In genomic region chr12:27931390-27931789, GRCh38 we compare ENCODE assay signal across 25 cellular contexts. TPM values are rescaled to one million over a fixed set of nuclear protein-coding genes. Genes with fewer than 3 reads are reported as not detected.
DNase-seq lines count a peak whose midpoint lies in the region; ATAC-seq, FAIRE-seq and TF ChIP-seq lines count a peak whose summit lies in the region.
"Had no signal": no experiment of that assay in that cellular context is flagged by ENCODE, and none has a peak within 500 bp of the region (broad histone marks: within the 10 kb centered on the region; RNA-seq: fewer than 3 reads in every experiment).

No MANE protein-coding gene starts in this region.

- DNase-seq in activated T-cell treated with anti-CD3 and anti-CD28 coated beads, Interleukin-2, amount 50 U/mL, for 72 hours, result no peak
- DNase-seq in activated T-cell treated with anti-CD3 and anti-CD28 coated beads, Interleukin-2, amount 50 U/mL, for 1 hour, result no peak
- DNase-seq in GM12878 (ENCODE audit: low read depth, low spot score), result no peak
- no peak for DNase-seq in stimulated activated effector memory CD8-positive, alpha-beta T cell treated with anti-CD3 and anti-CD28 coated beads, Interleukin-12 subunit alpha, Interleukin-12 subunit beta, amount 100 ng/mL, for 72 hours (ENCODE audit: low spot score in 2 of 2)
- DNase-seq in NCI-H2081 (lab: John Stamatoyannopoulos, UW), result no peak
- no peak for DNase-seq in GM12892 (ENCODE audit: insufficient read length)
- DNase-seq: 8988T, ACHN, Calu3, DMS79 treated with DMSO at 0.1 percent for 48 hours, HCEC 1CT, KBM-7, MV-4-11, NCI-H1105, NCI-H146, NCI-H1930, NCI-H446 treated with DMSO at 0.1 percent for 48 hours, NCI-H526, SHP77 had no signal

- no peaks in the 10 kb centered on the region for H3K4me1 Mint-ChIP-seq in activated T-cell treated with anti-CD3 and anti-CD28 coated beads, Interleukin-2, amount 50 U/mL, for 72 hours (ENCODE audit: low read depth)
- H3K4me1 Mint-ChIP-seq in stimulated activated effector memory CD8-positive, alpha-beta T cell treated with anti-CD3 and anti-CD28 coated beads, Interleukin-12 subunit alpha, Interleukin-12 subunit beta, amount 100 ng/mL, for 72 hours, result no peaks in the 10 kb centered on the region

- H4K20me1 ChIP-seq in GM12878 (ENCODE audit: control insufficient read depth, insufficient read depth), result no peaks in the 10 kb centered on the region

- SMC1A ChIA-PET in GM12878 (lab: Charles Lee; ENCODE audit: uncharacterized antibody, unreplicated experiment), result no interaction called here

- no peak overlapping the region for H3K4me3 Mint-ChIP-seq in activated T-cell treated with anti-CD3 and anti-CD28 coated beads, Interleukin-2, amount 50 U/mL, for 72 hours
- H3K4me3 Mint-ChIP-seq in stimulated activated effector memory CD8-positive, alpha-beta T cell treated with anti-CD3 and anti-CD28 coated beads, Interleukin-12 subunit alpha, Interleukin-12 subunit beta, amount 100 ng/mL, for 72 hours, result no peak overlapping the region

- peaks cover 0 to 2% of the 10 kb centered on the region in 2 donors for H3K9me3 Mint-ChIP-seq in activated T-cell treated with anti-CD3 and anti-CD28 coated beads, Interleukin-2, amount 50 U/mL, for 72 hours
- no peaks in the 10 kb centered on the region for H3K9me3 Mint-ChIP-seq in stimulated activated effector memory CD8-positive, alpha-beta T cell treated with anti-CD3 and anti-CD28 coated beads, Interleukin-12 subunit alpha, Interleukin-12 subunit beta, amount 100 ng/mL, for 72 hours

- intact Hi-C loops in GM12878 (cut with micrococcal nuclease; ENCODE audit: unreplicated experiment), result no loop called here

- H3K9me3 ChIP-seq in GM12878 (replicated peaks; ENCODE audit: control insufficient read depth, insufficient read depth, low read length), result no peaks in the 10 kb centered on the region

- no peak overlapping the region for H3K9ac ChIP-seq in GM12878 (ENCODE audit: control insufficient read depth, insufficient read depth, low read length)

- FAIRE-seq in GM12878 (lab: Jason Lieb, UNC), result no peak
- no peak for FAIRE-seq in GM12892 (lab: Jason Lieb, UNC)
- FAIRE-seq: H1, HepG2 had no signal

- TF ChIP-seq CTCF in GM12878 (IDR thresholded peaks at IDR 0.05 in 2 of 3, conservative IDR thresholded peaks at IDR 0.05 in 1 of 3; ENCODE audit: control insufficient read depth in 2 of 3, extremely low read depth in 1 of 3, insufficient read depth in 1 of 3, low read depth in 3 of 3, low read length in 3 of 3), result no peak

- H3K4me3 ChIP-seq in GM12878, result no peak overlapping the region

- RAD21 ChIA-PET in GM12878 (lab: Charles Lee; ENCODE audit: unreplicated experiment), result no interaction called here

- no peaks in the 10 kb centered on the region for H3K4me1 ChIP-seq in GM12878 (ENCODE audit: control insufficient read depth, insufficient read depth, low read length)

- 50% methylated on average over 1 of the region's 1 CpG for WGBS in GM12878 (ENCODE audit: insufficient coverage, insufficient replicate concordance, low lambda C conversion rate, missing lambda C conversion rate)

- TF ChIP-seq POLR2A in GM12878 (IDR thresholded peaks at IDR 0.05; ENCODE audit: low read depth, low read length) (no peak), GM12892 (IDR thresholded peaks at IDR 0.05; ENCODE audit: low read depth, low read length) (no peak)

- no peak for TF ChIP-seq RAD21 in GM12878 (IDR thresholded peaks at IDR 0.05; ENCODE audit: insufficient read depth, low read depth, low read length)

- ATAC-seq in activated T-cell treated with anti-CD3 and anti-CD28 coated beads, Interleukin-2, amount 50 U/mL, for 72 hours (replicated peaks in 1 of 2), result peak; percentile 27 to 60
- ATAC-seq in HG03565 (IDR thresholded peaks at IDR 0.05; ENCODE audit: unreplicated experiment) (peak; percentile 71), GM12878 (no peak), HG03159 (IDR thresholded peaks at IDR 0.05; ENCODE audit: unreplicated experiment) (no peak)
- ATAC-seq in stimulated activated effector memory CD8-positive, alpha-beta T cell treated with anti-CD3 and anti-CD28 coated beads, Interleukin-12 subunit alpha, Interleukin-12 subunit beta, amount 100 ng/mL, for 72 hours, result peak; percentile 48
- ATAC-seq: HepG2, Panc1 had no signal

- no peaks in the 10 kb centered on the region for H3K27me3 ChIP-seq in GM12878 (replicated peaks in 1 of 2; ENCODE audit: control insufficient read depth in 2 of 2, insufficient read depth in 2 of 2, low read length in 1 of 2)

- no peak overlapping the region for H3K27ac Mint-ChIP-seq in activated T-cell treated with anti-CD3 and anti-CD28 coated beads, Interleukin-2, amount 50 U/mL, for 72 hours
- H3K27ac Mint-ChIP-seq in stimulated activated effector memory CD8-positive, alpha-beta T cell treated with anti-CD3 and anti-CD28 coated beads, Interleukin-12 subunit alpha, Interleukin-12 subunit beta, amount 100 ng/mL, for 72 hours, result no peak overlapping the region

- TF ChIP-seq EP300 in GM12878 (IDR thresholded peaks at IDR 0.05; ENCODE audit: borderline replicate concordance in 1 of 2, control insufficient read depth in 1 of 2, low read depth in 2 of 2, low read length in 2 of 2), result no peak

- H3K27me3 Mint-ChIP-seq in activated T-cell treated with anti-CD3 and anti-CD28 coated beads, Interleukin-2, amount 50 U/mL, for 72 hours (ENCODE audit: low read depth), result peaks cover 27% of the 10 kb centered on the region

- no peaks in the 10 kb centered on the region for H3K79me2 ChIP-seq in GM12878 (ENCODE audit: control insufficient read depth, insufficient read depth, low read length)

- no peak overlapping the region for H2AFZ ChIP-seq in GM12878 (ENCODE audit: control insufficient read depth, low read depth, low read length)

- no peak overlapping the region for H3K27ac ChIP-seq in GM12878 (ENCODE audit: control insufficient read depth, insufficient read depth)
- H3K27ac ChIP-seq: RWPE1 had no signal

- no peak overlapping the region for H3K4me2 ChIP-seq in GM12878 (ENCODE audit: control insufficient read depth, insufficient read depth)

- no peaks in the 10 kb centered on the region for H3K36me3 Mint-ChIP-seq in activated T-cell treated with anti-CD3 and anti-CD28 coated beads, Interleukin-2, amount 50 U/mL, for 72 hours (ENCODE audit: insufficient read depth in 2 of 2)
- H3K36me3 Mint-ChIP-seq in stimulated activated effector memory CD8-positive, alpha-beta T cell treated with anti-CD3 and anti-CD28 coated beads, Interleukin-12 subunit alpha, Interleukin-12 subunit beta, amount 100 ng/mL, for 72 hours, result no peaks in the 10 kb centered on the region

- CTCF ChIA-PET in GM12878 (lab: Yijun Ruan, JAX), result no interaction called here

- no TSS peak for BruUV-seq in GM12878 (replicated peaks; lab: Mats Ljungman, UMichigan)

- no peaks in the 10 kb centered on the region for H3K36me3 ChIP-seq in GM12878 (ENCODE audit: control insufficient read depth in 2 of 2, insufficient read depth in 2 of 2, low read length in 1 of 2)

- POLR2A ChIA-PET in GM12878 (lab: Charles Lee), result no interaction called here

- in situ Hi-C loops in GM12878 (cut with MboI), result no loop called here

TF ChIP-seq in GM12878, 131 proteins besides CTCF, POLR2A, EP300 and RAD21:
- peak; percentile 46 for TF ChIP-seq RUNX3 (IDR thresholded peaks at IDR 0.05; ENCODE audit: low read length)
- TF ChIP-seq TCF7 (IDR thresholded peaks at IDR 0.05; ENCODE audit: borderline replicate concordance), result 0 out of 2 replicates have a peak, but pooled peaks have one; percentile 60
- no peak for TF ChIP-seq NBN (IDR thresholded peaks at IDR 0.05)

RNA-seq across cellular contexts. Expression of gene PTHLH, which starts 41.1 kb away (rescaled TPM):
- total RNA-seq in activated T-cell treated with anti-CD3 and anti-CD28 coated beads, Interleukin-2, amount 50 U/mL, for 72 hours, result not detected
- not detected in 2 replicates for total RNA-seq in GM12878 (2013; cell fraction: nucleolus; rRNA removed)
- total RNA-seq in GM12878 (2014; rRNA removed) (not detected in 2 replicates), GM12878 (2014; rRNA removed; fragmentation: Illumina TruSeq; extraction: Trizol) (not detected in 2 replicates), GM12878 (2021) (not detected in 2 replicates)
- not detected for polyA plus RNA-seq in GM12878 (2011; ENCODE audit: low read depth)
- polyA plus RNA-seq in GM12878 (2011; rRNA removed) (0.08 and 0.12 TPM in 2 replicates), GM12878 (2014; fragmentation: Illumina TruSeq; extraction: Trizol) (not detected in 2 replicates), GM12878 (2014; fragmentation: Nextera tagmentation; extraction: Ambion mirVana) (not detected), GM12878 (2014; rRNA removed) (0.12 TPM in 1 of 2 replicates, not detected in the other), GM12878 (2016; fragmentation: Nextera tagmentation; extraction: Ambion mirVana) (not detected)
- not detected in 2 replicates for polyA plus RNA-seq in GM12878 (2011; cell fraction: cytosol; rRNA removed)
- polyA plus RNA-seq in GM12878 (2011; cell fraction: nucleus; rRNA removed), result not detected in 2 replicates
- polyA plus RNA-seq in GM12878 (2012), result 0.06 and 0.16 TPM in 2 replicates
- not detected in 2 replicates for polyA minus RNA-seq in GM12878 (2011; rRNA and poly(A)+ RNA removed)
- not detected in 2 replicates for polyA minus RNA-seq in GM12878 (2011; cell fraction: cytosol; rRNA and poly(A)+ RNA removed)
- not detected in 2 replicates for polyA minus RNA-seq in GM12878 (2011; cell fraction: nucleus; rRNA and poly(A)+ RNA removed)
- not detected for polyA plus RNA-seq in GM12892 (2012; ENCODE audit: missing spikeins)
- total RNA-seq: H1, HepG2 had no signal

Comparison
In these comparisons a context has a peak if more than half of its experiments do, and no peak if none do; other contexts are left out.
1. ATAC-seq: peak in activated T-cell treated with anti-CD3 and anti-CD28 coated beads, Interleukin-2, amount 50 U/mL, for 72 hours (2 of 2), HG03565 (single experiment) and stimulated activated effector memory CD8-positive, alpha-beta T cell treated with anti-CD3 and anti-CD28 coated beads, Interleukin-12 subunit alpha, Interleukin-12 subunit beta, amount 100 ng/mL, for 72 hours (single experiment); none in GM12878 (single experiment) and HG03159 (single experiment).